8 cellular contexts compared by ENCODE assay signal in the genomic region with DNA sequence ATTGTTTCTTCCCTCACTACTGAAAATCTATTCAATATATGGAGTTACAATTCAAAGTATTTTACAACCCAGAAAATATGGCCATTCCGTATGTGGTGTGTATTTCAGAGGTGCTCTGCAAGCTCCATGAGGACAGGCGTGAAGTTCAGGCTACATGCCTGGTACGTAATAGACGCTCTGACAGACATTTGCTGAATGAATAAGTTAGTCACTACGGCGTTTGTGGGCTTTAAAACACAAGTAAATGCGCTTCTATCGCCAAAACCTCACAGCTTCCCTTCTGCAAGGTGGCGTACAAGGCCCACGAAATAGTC. TPM values are rescaled to one million over a fixed set of nuclear protein-coding genes. Genes with fewer than 3 reads are reported as not detected.
DNase-seq lines count a peak whose midpoint lies in the region; ATAC-seq and TF ChIP-seq lines count a peak whose summit lies in the region.

No MANE protein-coding gene starts in this region.

- H3K36me3 ChIP-seq in adipocyte (ENCODE audit: control insufficient read depth, insufficient read depth, low read length, severe bottlenecking) (peaks cover 10% of the 10 kb centered on the region), kidney epithelial cell (ENCODE audit: control insufficient read depth, insufficient read depth, low read length) (no peaks in the 10 kb centered on the region)

- H3K4me1 ChIP-seq in adipocyte (ENCODE audit: control insufficient read depth, insufficient read depth, low read length) = peaks cover 39% of the 10 kb centered on the region

- H3K36me3 Mint-ChIP-seq in T-helper 1 cell treated with Interleukin-12 subunit alpha and Interleukin-12 subunit beta and Interleukin-4 antibody, amounts not matched to agents 30 μg/mL and 1 μg/mL, for 36 hours (ENCODE audit: low read depth) = peaks cover 26% of the 10 kb centered on the region

- H3K27me3 ChIP-seq in adipocyte (replicated peaks; ENCODE audit: control insufficient read depth, insufficient read depth, low read length) = no peaks in the 10 kb centered on the region
- no peaks in the 10 kb centered on the region for H3K27me3 ChIP-seq in kidney epithelial cell (ENCODE audit: control insufficient read depth, insufficient read depth, low read length)

- DNase-seq in T-helper 1 cell (no peak), adipocyte (ENCODE audit: low read depth) (no peak), kidney epithelial cell (ENCODE audit: low read depth) (no peak), GDM1 (lab: John Stamatoyannopoulos, UW) (no peak), OCI-M2 (lab: John Stamatoyannopoulos, UW; ENCODE audit: unreplicated experiment) (no peak)

- H3K4me1 Mint-ChIP-seq in T-helper 1 cell treated with Interleukin-12 subunit alpha and Interleukin-12 subunit beta and Interleukin-4 antibody, amounts not matched to agents 30 μg/mL and 1 μg/mL, for 36 hours (ENCODE audit: low read depth) = peaks cover 39% of the 10 kb centered on the region

- peak overlapping the region; percentile 98 for H3K4me3 ChIP-seq in adipocyte (ENCODE audit: low read length)
- peak overlapping the region; percentile 90 for H3K4me3 ChIP-seq in kidney epithelial cell (ENCODE audit: low read depth, low read length)

- H3K4me3 Mint-ChIP-seq in T-helper 1 cell treated with Interleukin-12 subunit alpha and Interleukin-12 subunit beta and Interleukin-4 antibody, amounts not matched to agents 30 μg/mL and 1 μg/mL, for 36 hours = peak overlapping the region; percentile 94

- H3K9me3 ChIP-seq in adipocyte (ENCODE audit: control insufficient read depth, low read length) = no peaks in the 10 kb centered on the region

- no peaks in the 10 kb centered on the region for H3K9me3 Mint-ChIP-seq in T-helper 1 cell treated with Interleukin-12 subunit alpha and Interleukin-12 subunit beta and Interleukin-4 antibody, amounts not matched to agents 30 μg/mL and 1 μg/mL, for 36 hours

- peak overlapping the region; percentile 79 for H3K9ac ChIP-seq in adipocyte (ENCODE audit: low read length)

- H3K27ac Mint-ChIP-seq in T-helper 1 cell treated with Interleukin-12 subunit alpha and Interleukin-12 subunit beta and Interleukin-4 antibody, amounts not matched to agents 30 μg/mL and 1 μg/mL, for 36 hours = peak overlapping the region; percentile 92

- no peak for TF ChIP-seq CTCF in kidney epithelial cell (IDR thresholded peaks at IDR 0.05; ENCODE audit: insufficient read depth, low read length, poor library complexity, severe bottlenecking)

- ATAC-seq in GM19467 (IDR thresholded peaks at IDR 0.05; ENCODE audit: unreplicated experiment) = no peak

- H3K27ac ChIP-seq in temporal lobe (ENCODE audit: low read depth, low read length) = peak overlapping the region; percentile 58

- no peaks in the 10 kb centered on the region for H3K27me3 Mint-ChIP-seq in T-helper 1 cell treated with Interleukin-12 subunit alpha and Interleukin-12 subunit beta and Interleukin-4 antibody, amounts not matched to agents 30 μg/mL and 1 μg/mL, for 36 hours (ENCODE audit: low read depth)

RNA-seq across cellular contexts. Expression of a gene that starts 0.7 kb away (rescaled TPM):
- total RNA-seq in kidney epithelial cell (19.8 and 26.2 TPM in 2 replicates), temporal lobe (32.9 TPM)
